In the genomic region with DNA sequence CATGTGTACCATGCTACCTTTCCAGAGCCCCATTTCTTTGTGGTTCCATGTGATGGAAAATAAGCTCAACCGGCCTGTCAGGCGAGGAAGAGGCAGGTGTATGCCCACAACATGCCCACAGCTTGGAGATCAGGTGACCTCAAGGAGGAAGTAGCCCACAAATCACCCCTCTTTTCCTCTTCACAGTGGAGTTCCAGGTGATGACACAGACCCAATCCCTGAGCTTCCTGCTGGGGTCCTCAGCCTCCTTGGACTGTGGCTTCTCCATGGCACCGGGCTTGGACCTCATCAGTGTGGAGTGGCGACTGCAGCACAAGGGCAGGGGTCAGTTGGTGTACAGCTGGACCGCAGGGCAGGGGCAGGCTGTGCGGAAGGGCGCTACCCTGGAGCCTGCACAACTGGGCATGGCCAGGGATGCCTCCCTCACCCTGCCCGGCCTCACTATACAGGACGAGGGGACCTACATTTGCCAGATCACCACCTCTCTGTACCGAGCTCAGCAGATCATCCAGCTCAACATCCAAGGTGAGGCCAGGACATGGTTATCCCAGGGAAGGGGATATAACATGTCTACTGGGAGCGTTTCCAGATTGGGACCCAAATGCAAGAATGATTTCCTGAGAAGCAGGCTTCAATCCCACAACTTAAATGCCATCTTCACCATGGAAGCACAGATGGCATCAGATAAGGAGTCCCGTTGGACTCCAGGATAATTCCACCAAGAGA, we compare ENCODE assay signal across 15 cellular contexts. TPM values are rescaled to one million over a fixed set of nuclear protein-coding genes. Genes with fewer than 3 reads are reported as not detected.
DNase-seq lines count a peak whose midpoint lies in the region; ATAC-seq, FAIRE-seq and TF ChIP-seq lines count a peak whose summit lies in the region.
"Had no signal": no experiment of that assay in that cellular context is flagged by ENCODE, and none has a peak within 500 bp of the region (broad histone marks: within the 10 kb centered on the region; RNA-seq: fewer than 3 reads in every experiment).

No MANE protein-coding gene starts in this region.

- H3K9me3 ChIP-seq in Karpas-422 (ENCODE audit: low read length) = no peaks in the 10 kb centered on the region
- H3K9me3 ChIP-seq: breast epithelium had no signal

- H4K20me1 ChIP-seq in Karpas-422 (ENCODE audit: insufficient read depth, low read depth, low read length) = no peaks in the 10 kb centered on the region

- H3K4me3 ChIP-seq in Karpas-422 (ENCODE audit: low read length) (no peak overlapping the region), bronchial epithelial cell (ENCODE audit: low read depth, low read length) (no peak overlapping the region)
- H3K4me3 ChIP-seq: breast epithelium had no signal

- no peak overlapping the region for H3K9ac ChIP-seq in Karpas-422 (ENCODE audit: low read length)

- peak overlapping the region; percentile 74 for H3K27ac Mint-ChIP-seq in activated naive CD4-positive, alpha-beta T cell treated with anti-CD3 and anti-CD28 coated beads, Interleukin-2, amount 10 ng/mL, durations not matched to agents 7 days and 5 days
- peak overlapping the region; percentile 27 to 86 for H3K27ac Mint-ChIP-seq in stimulated activated naive CD8-positive, alpha-beta T cell treated with anti-CD3 and anti-CD28 coated beads, Interleukin-15, amount 100 ng/mL, for 72 hours

- no peak overlapping the region for H3K4me2 ChIP-seq in Karpas-422 (ENCODE audit: low read depth, low read length, poor library complexity, severe bottlenecking)

- H3K36me3 Mint-ChIP-seq in activated naive CD4-positive, alpha-beta T cell treated with anti-CD3 and anti-CD28 coated beads, Interleukin-2, amount 10 ng/mL, durations not matched to agents 7 days and 5 days = peaks cover 83% of the 10 kb centered on the region

- peaks cover 83% of the 10 kb centered on the region for H3K4me1 Mint-ChIP-seq in activated naive CD4-positive, alpha-beta T cell treated with anti-CD3 and anti-CD28 coated beads, Interleukin-2, amount 10 ng/mL, durations not matched to agents 7 days and 5 days
- peaks cover 94% of the 10 kb centered on the region for H3K4me1 Mint-ChIP-seq in stimulated activated naive CD8-positive, alpha-beta T cell treated with anti-CD3 and anti-CD28 coated beads, Interleukin-15, amount 100 ng/mL, for 72 hours

- H3K36me3 ChIP-seq in Karpas-422 (ENCODE audit: insufficient read depth, low read length) = peaks cover 33% of the 10 kb centered on the region
- peaks cover 21% of the 10 kb centered on the region for H3K36me3 ChIP-seq in bronchial epithelial cell (ENCODE audit: control insufficient read depth, insufficient read depth, low read length)

- no peak for DNase-seq in activated naive CD4-positive, alpha-beta T cell treated with anti-CD3 and anti-CD28 coated beads, Interleukin-2, amount 10 ng/mL, durations not matched to agents 7 days and 5 days
- DNase-seq in activated naive CD4-positive, alpha-beta T cell treated with Interleukin-2 at 50 U/mL for 16 hours = no peak
- DNase-seq in Karpas-422 (peak; percentile 65), bronchial epithelial cell (ENCODE audit: low read depth) (no peak), NCI-H187 (lab: John Stamatoyannopoulos, UW) (no peak), left colon (no peak)
- DNase-seq in stimulated activated naive CD8-positive, alpha-beta T cell treated with anti-CD3 and anti-CD28 coated beads, Interleukin-15, amount 100 ng/mL, for 72 hours = no peak
- DNase-seq in stimulated activated CD4-positive, alpha-beta T cell treated with anti-CD3 and anti-CD28 coated beads, Interleukin-15, amount 100 ng/mL, for 24 hours = no peak
- DNase-seq: activated CD4-positive, alpha-beta T cell treated with anti-CD3 and anti-CD28 coated beads for 4 hours; Right ventricle myocardium superior; T-helper 9 cell had no signal

- H3K9me3 Mint-ChIP-seq in activated naive CD4-positive, alpha-beta T cell treated with anti-CD3 and anti-CD28 coated beads, Interleukin-2, amount 10 ng/mL, durations not matched to agents 7 days and 5 days = no peaks in the 10 kb centered on the region
- no peaks in the 10 kb centered on the region for H3K9me3 Mint-ChIP-seq in stimulated activated naive CD8-positive, alpha-beta T cell treated with anti-CD3 and anti-CD28 coated beads, Interleukin-15, amount 100 ng/mL, for 72 hours

- H3K9me2 ChIP-seq in Karpas-422 (replicated peaks; ENCODE audit: insufficient read depth, low read length) = no peaks in the 10 kb centered on the region

- H3K4me1 ChIP-seq in Karpas-422 (ENCODE audit: low read length) = peaks cover 43% of the 10 kb centered on the region

- TF ChIP-seq CTCF in bronchial epithelial cell (IDR thresholded peaks at IDR 0.05; ENCODE audit: insufficient read depth, low read length, severe bottlenecking) = no peak

- no peaks in the 10 kb centered on the region for H3K79me2 ChIP-seq in Karpas-422 (ENCODE audit: low read length)

- peak overlapping the region; percentile 40 for H3K27ac ChIP-seq in Karpas-422 (ENCODE audit: low read length)
- H3K27ac ChIP-seq: breast epithelium had no signal

- H3K27me3 ChIP-seq in Karpas-422 (ENCODE audit: low read length) = no peaks in the 10 kb centered on the region
- H3K27me3 ChIP-seq in bronchial epithelial cell (ENCODE audit: control insufficient read depth, insufficient read depth, low read length) = no peaks in the 10 kb centered on the region
- H3K27me3 ChIP-seq: breast epithelium had no signal

- no peaks in the 10 kb centered on the region for H3K27me3 Mint-ChIP-seq in activated naive CD4-positive, alpha-beta T cell treated with anti-CD3 and anti-CD28 coated beads, Interleukin-2, amount 10 ng/mL, durations not matched to agents 7 days and 5 days
- no peaks in the 10 kb centered on the region for H3K27me3 Mint-ChIP-seq in stimulated activated naive CD8-positive, alpha-beta T cell treated with anti-CD3 and anti-CD28 coated beads, Interleukin-15, amount 100 ng/mL, for 72 hours

- intact Hi-C loops in left colon (cut with DNase I, micrococcal nuclease) = no loop called here

- FAIRE-seq in bronchial epithelial cell (lab: Jason Lieb, UNC) = peak; percentile 76

- CTCF ChIA-PET in activated naive CD4-positive, alpha-beta T cell treated with anti-CD3 and anti-CD28 coated beads, Interleukin-2, amount 10 ng/mL, durations not matched to agents 7 days and 5 days (lab: Charles Lee) = interaction anchor here (3.9 kb wide), 1 partner anchor 33 kb away, joined by 19 read pairs; no protein-coding TSS in a partner anchor

- no peak for ATAC-seq in stimulated activated naive CD8-positive, alpha-beta T cell treated with anti-CD3 and anti-CD28 coated beads, Interleukin-15, amount 100 ng/mL, for 72 hours
- no peak for ATAC-seq in left colon
- ATAC-seq: HCT116 had no signal

- no peak overlapping the region for H2AFZ ChIP-seq in Karpas-422 (ENCODE audit: low read length)

- H3K4me3 Mint-ChIP-seq in activated naive CD4-positive, alpha-beta T cell treated with anti-CD3 and anti-CD28 coated beads, Interleukin-2, amount 10 ng/mL, durations not matched to agents 7 days and 5 days = no peak overlapping the region
- peak overlapping the region in 1 of 2 donors; percentile 63 for H3K4me3 Mint-ChIP-seq in stimulated activated naive CD8-positive, alpha-beta T cell treated with anti-CD3 and anti-CD28 coated beads, Interleukin-15, amount 100 ng/mL, for 72 hours

RNA-seq across cellular contexts. Expression of a gene that starts 5.5 kb away (rescaled TPM):
- 6.1 and 11.2 TPM in 2 replicates for total RNA-seq in Karpas-422 (2014; rRNA removed; shearing (Covaris generic); ENCODE audit: low replicate concordance)
- 1.8 and 3.1 TPM in 2 replicates for total RNA-seq in bronchial epithelial cell
- total RNA-seq in left colon = 10 to 100 TPM; 51.2 to 74.2 TPM

RNA-seq across cellular contexts. Expression of a gene that starts 12.6 kb away (rescaled TPM):
- total RNA-seq in Karpas-422 (2014; rRNA removed; shearing (Covaris generic); ENCODE audit: low replicate concordance) = 155 and 203 TPM in 2 replicates
- total RNA-seq in bronchial epithelial cell (not detected in 2 replicates), left colon (1 to 10 TPM; 1.3 to 4.4 TPM)
- total RNA-seq: lung microvascular endothelial cell, MCF 10A had no signal

RNA-seq across cellular contexts. Expression of a gene that starts 13.1 kb away (rescaled TPM):
- 528 and 555 TPM in 2 replicates for total RNA-seq in Karpas-422 (2014; rRNA removed; shearing (Covaris generic); ENCODE audit: low replicate concordance)
- total RNA-seq in bronchial epithelial cell = 0.26 and 3.1 TPM in 2 replicates
- 1 to 10 TPM; 4.2 to 6.3 TPM for total RNA-seq in left colon

RNA-seq across cellular contexts. Expression of a gene that starts 35.7 kb away (rescaled TPM):
- total RNA-seq in Karpas-422 (2014; rRNA removed; shearing (Covaris generic); ENCODE audit: low replicate concordance) = 171 and 201 TPM in 2 replicates
- total RNA-seq in bronchial epithelial cell (61.1 and 102 TPM in 2 replicates), left colon (100 to 1,000 TPM; 124 to 131 TPM)

RNA-seq across cellular contexts. Expression of a gene that starts 36.5 kb away (rescaled TPM):
- total RNA-seq in Karpas-422 (2014; rRNA removed; shearing (Covaris generic); ENCODE audit: low replicate concordance) = 103 and 124 TPM in 2 replicates
- total RNA-seq in bronchial epithelial cell (14.7 and 17.9 TPM in 2 replicates), left colon (10 to 100 TPM; 21.9 to 29.4 TPM)

Comparison
In these comparisons a context has a peak if more than half of its experiments do, and no peak if none do; other contexts are left out.
1. RNA of a gene that starts 12.6 kb away (total RNA-seq): 155 to 203 TPM in Karpas-422; 1.3 to 4.4 TPM in left colon and not detected in bronchial epithelial cell; every median in the first group is over 10 times any median in the second.
2. RNA of a gene that starts 13.1 kb away (total RNA-seq): 528 to 555 TPM in Karpas-422; 4.2 to 6.3 TPM in left colon and 0.26 to 3.1 TPM in bronchial epithelial cell; every median in the first group is over 10 times any median in the second.